20 cellular contexts compared by ENCODE assay signal in the genomic region with DNA sequence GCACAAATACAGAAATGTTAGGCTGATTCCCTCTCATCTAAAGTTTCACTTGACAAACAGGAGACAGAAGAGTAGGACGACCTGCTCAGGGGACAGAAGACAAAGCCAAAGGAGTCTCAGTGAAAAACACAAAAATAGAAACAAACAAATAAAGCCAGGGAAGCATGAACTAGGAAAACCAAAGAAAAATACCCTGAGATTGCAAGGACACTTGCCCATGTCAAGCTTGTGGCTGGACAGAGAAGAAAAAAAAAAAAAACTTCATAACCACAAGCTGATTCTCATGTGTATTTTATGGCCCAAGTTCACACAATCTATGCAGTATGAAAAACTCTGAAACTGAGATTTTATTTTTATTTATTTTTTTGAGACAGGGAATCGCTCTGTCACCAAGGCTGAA.
A peak's percentile ranks its signal among the peaks of the same experiment; 100 is the strongest.
DNase-seq lines count a peak whose midpoint lies in the region; ATAC-seq, FAIRE-seq and TF ChIP-seq lines count a peak whose summit lies in the region.
"Had no signal": no experiment of that assay in that cellular context is flagged by ENCODE, and none has a peak within 500 bp of the region (broad histone marks: within the 10 kb centered on the region; RNA-seq: fewer than 3 reads in every experiment).

No MANE protein-coding gene starts in this region.

- intact Hi-C loops in activated naive CD4-positive, alpha-beta T cell treated with anti-CD3 and anti-CD28 coated beads for 36 hours (cut with micrococcal nuclease): no loop called here

- no peak for TF ChIP-seq EP300 in A549 (IDR thresholded peaks at IDR 0.05)

- H3K9ac ChIP-seq in endodermal cell (ENCODE audit: extremely low read depth, low read length, poor library complexity, severe bottlenecking): no peak overlapping the region
- H3K9ac ChIP-seq: BLaER1, neural progenitor cell had no signal

- H3K27me3 Mint-ChIP-seq in GM23338 (ENCODE audit: insufficient read depth, low read depth, poor library complexity): peaks cover 2% of the 10 kb centered on the region
- H3K27me3 Mint-ChIP-seq in activated naive CD4-positive, alpha-beta T cell treated with anti-CD3 and anti-CD28 coated beads for 36 hours (ENCODE audit: low read depth): no peaks in the 10 kb centered on the region
- no peaks in the 10 kb centered on the region for H3K27me3 Mint-ChIP-seq in endodermal cell (ENCODE audit: insufficient read depth)

- H3K36me3 Mint-ChIP-seq in GM23338 (ENCODE audit: low read depth) (no peaks in the 10 kb centered on the region), endodermal cell (ENCODE audit: low read depth) (no peaks in the 10 kb centered on the region)
- H3K36me3 Mint-ChIP-seq in activated naive CD4-positive, alpha-beta T cell treated with anti-CD3 and anti-CD28 coated beads for 36 hours (ENCODE audit: low read depth): no peaks in the 10 kb centered on the region
- H3K36me3 Mint-ChIP-seq: activated naive CD4-positive, alpha-beta T cell treated with anti-CD3 and anti-CD28 coated beads, Interleukin-2, amount 50 U/mL, for 24 hours; neural progenitor cell had no signal

- POLR2A ChIA-PET in A549 (lab: Yijun Ruan, JAX): no interaction called here

- TF ChIP-seq CTCF in A549 (IDR thresholded peaks at IDR 0.05) (no peak), GM23338 (conservative IDR thresholded peaks at IDR 0.05; ENCODE audit: low read depth in 2 of 2) (no peak), RWPE2 (IDR thresholded peaks at IDR 0.05; ENCODE audit: poor library complexity, severe bottlenecking) (no peak), endodermal cell (conservative IDR thresholded peaks at IDR 0.05) (no peak)

- H3K4me1 Mint-ChIP-seq in GM23338 (peaks cover 36% of the 10 kb centered on the region), endodermal cell (peaks cover 16% of the 10 kb centered on the region)
- no peaks in the 10 kb centered on the region for H3K4me1 Mint-ChIP-seq in activated naive CD4-positive, alpha-beta T cell treated with anti-CD3 and anti-CD28 coated beads for 36 hours (ENCODE audit: low read depth)
- H3K4me1 Mint-ChIP-seq: activated naive CD4-positive, alpha-beta T cell treated with anti-CD3 and anti-CD28 coated beads, Interleukin-2, amount 50 U/mL, for 24 hours had no signal

- DNase-seq in A549 (ENCODE audit: low read depth in 1 of 2, low spot score in 1 of 2) (no peak), GM23338 (ENCODE audit: low spot score) (no peak), RWPE2 (ENCODE audit: low spot score) (no peak), myocyte (ENCODE audit: low read depth) (peak; percentile 41), GOT3 (lab: John Stamatoyannopoulos, UW) (no peak), NK-92 (lab: John Stamatoyannopoulos, UW; ENCODE audit: unreplicated experiment) (no peak), endodermal cell (no peak)
- no peak for DNase-seq in activated naive CD4-positive, alpha-beta T cell treated with anti-CD3 and anti-CD28 coated beads for 36 hours
- DNase-seq: Caco-2; head of caudate nucleus; midbrain; NCI-H1105 treated with DMSO at 0.1 percent for 48 hours; NCI-H2081 treated with DMSO at 0.1 percent for 48 hours; NCI-H510A; stimulated activated CD4-positive, alpha-beta T cell treated with anti-CD3 and anti-CD28 coated beads, Interleukin-12 subunit alpha, Interleukin-12 subunit beta, amount 100 ng/mL, for 4 hours; stimulated activated CD8-positive, alpha-beta memory T cell treated with anti-CD3 and anti-CD28 coated beads, Interleukin-4, amount 100 ng/mL, for 48 hours had no signal

- H3K79me2 ChIP-seq in GM23338 (replicated peaks; ENCODE audit: insufficient read depth): no peaks in the 10 kb centered on the region

- no peak for FAIRE-seq in A549 (lab: Jason Lieb, UNC)
- FAIRE-seq: A204.1 had no signal

- H3K4me3 ChIP-seq in A549: no peak overlapping the region
- no peak overlapping the region for H3K4me3 ChIP-seq in GM23338
- no peak overlapping the region for H3K4me3 ChIP-seq in RWPE2 (ENCODE audit: severe bottlenecking)
- H3K4me3 ChIP-seq in endodermal cell (ENCODE audit: low read length): no peak overlapping the region
- H3K4me3 ChIP-seq: BLaER1, neural progenitor cell had no signal

- H3K27ac ChIP-seq in A549 (peak overlapping the region; percentile 82 to 85), GM23338 (ENCODE audit: low read depth) (no peak overlapping the region), RWPE2 (ENCODE audit: poor library complexity, severe bottlenecking) (peak overlapping the region; percentile 92), endodermal cell (ENCODE audit: low read depth, low read length) (no peak overlapping the region)
- H3K27ac ChIP-seq: BLaER1, neural progenitor cell had no signal

- H3K9me2 ChIP-seq in GM23338 (ENCODE audit: insufficient read depth): no peaks in the 10 kb centered on the region

- peaks cover 62% of the 10 kb centered on the region for H3K4me1 ChIP-seq in A549
- peaks cover 31% of the 10 kb centered on the region for H3K4me1 ChIP-seq in GM23338 (ENCODE audit: insufficient read depth)
- peaks cover 48% of the 10 kb centered on the region for H3K4me1 ChIP-seq in RWPE2 (ENCODE audit: insufficient read depth, poor library complexity, severe bottlenecking)
- no peaks in the 10 kb centered on the region for H3K4me1 ChIP-seq in endodermal cell (ENCODE audit: control insufficient read depth, insufficient read depth, low read length)
- H3K4me1 ChIP-seq: BLaER1 had no signal

- H3F3A ChIP-seq in GM23338 (replicated peaks; ENCODE audit: low read depth): no peaks in the 10 kb centered on the region

- H3K36me3 ChIP-seq in GM23338 (ENCODE audit: insufficient read depth): no peaks in the 10 kb centered on the region
- no peaks in the 10 kb centered on the region for H3K36me3 ChIP-seq in RWPE2 (ENCODE audit: low read depth)
- no peaks in the 10 kb centered on the region for H3K36me3 ChIP-seq in endodermal cell (ENCODE audit: control insufficient read depth, insufficient read depth, low read length)
- H3K36me3 ChIP-seq: BLaER1, neural progenitor cell had no signal

- no peak for TF ChIP-seq RAD21 in A549 (conservative IDR thresholded peaks at IDR 0.05 in 1 of 2, IDR thresholded peaks at IDR 0.05 in 1 of 2)

- ATAC-seq in A549 (no peak), GM23338 (no peak), RWPE2 (ENCODE audit: low read depth) (no peak)

- CTCF ChIA-PET in A549 (lab: Yijun Ruan, JAX): interaction anchor here (1.7 kb wide), 1 partner anchor 26 kb away, joined by 5 read pairs; no protein-coding TSS in a partner anchor
- CTCF ChIA-PET in activated naive CD4-positive, alpha-beta T cell treated with anti-CD3 and anti-CD28 coated beads for 36 hours (lab: Charles Lee): no interaction called here

- no peak for TF ChIP-seq POLR2A in A549 (IDR thresholded peaks at IDR 0.05; ENCODE audit: low read length)

- H3K4me2 ChIP-seq in A549 (peak overlapping the region; percentile 87), GM23338 (no peak overlapping the region)
- H3K4me2 ChIP-seq: BLaER1, neural progenitor cell had no signal

- H3K4me3 Mint-ChIP-seq in GM23338 (no peak overlapping the region), endodermal cell (no peak overlapping the region)
- H3K4me3 Mint-ChIP-seq in activated naive CD4-positive, alpha-beta T cell treated with anti-CD3 and anti-CD28 coated beads for 36 hours: no peak overlapping the region
- H3K4me3 Mint-ChIP-seq: activated naive CD4-positive, alpha-beta T cell treated with anti-CD3 and anti-CD28 coated beads, Interleukin-2, amount 50 U/mL, for 24 hours; neural progenitor cell had no signal

- H3K27ac Mint-ChIP-seq in GM23338 (0 out of 2 replicates have a peak overlapping the region, but pooled peaks have one; percentile 8), endodermal cell (no peak overlapping the region)
- H3K27ac Mint-ChIP-seq in activated naive CD4-positive, alpha-beta T cell treated with anti-CD3 and anti-CD28 coated beads for 36 hours: no peak overlapping the region
- H3K27ac Mint-ChIP-seq: activated naive CD4-positive, alpha-beta T cell treated with anti-CD3 and anti-CD28 coated beads, Interleukin-2, amount 50 U/mL, for 24 hours; neural progenitor cell had no signal

- H3K9me3 ChIP-seq in A549 (no peaks in the 10 kb centered on the region), RWPE2 (ENCODE audit: severe bottlenecking) (no peaks in the 10 kb centered on the region), endodermal cell (ENCODE audit: control insufficient read depth, low read length) (no peaks in the 10 kb centered on the region)
- H3K9me3 ChIP-seq: BLaER1, Caco-2 had no signal

- WGBS in A549 (ENCODE audit: missing lambda C conversion rate): 45% methylated on average over 2 of the region's 2 CpGs
- WGBS in endodermal cell (ENCODE audit: insufficient coverage in 1 of 2, insufficient read length in 1 of 2), 2 experiments: 96 to 100% methylated on average over 1 to 2 of the region's 2 CpGs

- H3K9me3 Mint-ChIP-seq in GM23338: no peaks in the 10 kb centered on the region
- H3K9me3 Mint-ChIP-seq in activated naive CD4-positive, alpha-beta T cell treated with anti-CD3 and anti-CD28 coated beads for 36 hours: no peaks in the 10 kb centered on the region
- no peaks in the 10 kb centered on the region for H3K9me3 Mint-ChIP-seq in endodermal cell
- H3K9me3 Mint-ChIP-seq: activated naive CD4-positive, alpha-beta T cell treated with anti-CD3 and anti-CD28 coated beads, Interleukin-2, amount 50 U/mL, for 24 hours; neural progenitor cell had no signal

- no peak overlapping the region for H2AFZ ChIP-seq in GM23338
- H2AFZ ChIP-seq: neural progenitor cell had no signal

- no peaks in the 10 kb centered on the region for H4K20me1 ChIP-seq in GM23338 (replicated peaks; ENCODE audit: insufficient read depth)
- H4K20me1 ChIP-seq: BLaER1 had no signal

- no peaks in the 10 kb centered on the region for H3K27me3 ChIP-seq in GM23338 (ENCODE audit: insufficient read depth)
- H3K27me3 ChIP-seq in RWPE2 (ENCODE audit: insufficient read depth, poor library complexity, severe bottlenecking): no peaks in the 10 kb centered on the region
- H3K27me3 ChIP-seq in endodermal cell (ENCODE audit: control insufficient read depth, insufficient read depth, low read length, poor library complexity, severe bottlenecking): no peaks in the 10 kb centered on the region
- H3K27me3 ChIP-seq: BLaER1, neural progenitor cell had no signal

TF ChIP-seq in GM23338, 12 proteins besides CTCF, POLR2A, EP300 and RAD21 (continues in another document):
- TF ChIP-seq EZH2 (IDR thresholded peaks at IDR 0.05; ENCODE audit: low read depth, unreplicated experiment) (no peak), JUNB (IDR thresholded peaks at IDR 0.05; ENCODE audit: unreplicated experiment) (no peak), ZNF114 (CRISPR knock-in tag; IDR thresholded peaks at IDR 0.05) (no peak), EZH2phosphoT487 (IDR thresholded peaks at IDR 0.05; ENCODE audit: unreplicated experiment) (no peak), POLR2AphosphoS5 (IDR thresholded peaks at IDR 0.05; ENCODE audit: low read depth) (no peak)
- TF ChIP-seq, protein P1, sequence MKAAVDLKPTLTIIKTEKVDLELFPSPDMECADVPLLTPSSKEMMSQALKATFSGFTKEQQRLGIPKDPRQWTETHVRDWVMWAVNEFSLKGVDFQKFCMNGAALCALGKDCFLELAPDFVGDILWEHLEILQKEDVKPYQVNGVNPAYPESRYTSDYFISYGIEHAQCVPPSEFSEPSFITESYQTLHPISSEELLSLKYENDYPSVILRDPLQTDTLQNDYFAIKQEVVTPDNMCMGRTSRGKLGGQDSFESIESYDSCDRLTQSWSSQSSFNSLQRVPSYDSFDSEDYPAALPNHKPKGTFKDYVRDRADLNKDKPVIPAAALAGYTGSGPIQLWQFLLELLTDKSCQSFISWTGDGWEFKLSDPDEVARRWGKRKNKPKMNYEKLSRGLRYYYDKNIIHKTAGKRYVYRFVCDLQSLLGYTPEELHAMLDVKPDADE (IDR thresholded peaks at IDR 0.05): no peak

Comparison
In these comparisons a context has a peak if more than half of its experiments do, and no peak if none do; other contexts are left out.
1. H3K27ac ChIP-seq: peak in A549 (2 of 2) and RWPE2 (single experiment); none in GM23338 (single experiment) and endodermal cell (single experiment).